Comparison of ENCODE assay signal across 19 cellular contexts in genomic region chr6:43736844-43737243, GRCh38.
"Had no signal": no experiment of that assay in that cellular context is flagged by ENCODE, and none has a peak within 500 bp of the region (broad histone marks: within the 10 kb centered on the region; RNA-seq: fewer than 3 reads in every experiment).

No MANE protein-coding gene starts in this region.

- H3K4me3 ChIP-seq: body of pancreas, gastrocnemius medialis, heart right ventricle had no signal

- H3K27ac Mint-ChIP-seq: activated naive CD8-positive, alpha-beta T cell treated with anti-CD3 and anti-CD28 coated beads for 36 hours; memory B cell; stimulated activated memory B cell treated with anti-CD40 and anti-IgM and Interleukin-4, amounts not matched to agents 10 μg/mL and 1 μg/mL and 100 μg/mL, for 72 hours; T-helper 1 cell treated with Interleukin-12 subunit alpha and Interleukin-12 subunit beta and Interleukin-4 antibody, amounts not matched to agents 30 μg/mL and 1 μg/mL, for 36 hours had no signal

- H3K27me3 ChIP-seq: body of pancreas, gastrocnemius medialis, heart right ventricle had no signal

- H3K9me3 ChIP-seq: body of pancreas, gastrocnemius medialis, neutrophil had no signal

- ATAC-seq: activated CD8-positive, alpha-beta T cell treated with anti-CD3 and anti-CD28 coated beads, Interleukin-2, amount 10 ng/mL, durations not matched to agents 7 days and 5 days; gastrocnemius medialis; left lobe of liver; naive thymus-derived CD8-positive, alpha-beta T cell; stimulated activated memory B cell treated with anti-CD40 and anti-IgM and Interleukin-4, amounts not matched to agents 10 μg/mL and 1 μg/mL and 100 μg/mL, for 72 hours had no signal

- DNase-seq: activated CD4-positive, alpha-beta T cell treated with anti-CD3 and anti-CD28 coated beads for 48 hours; activated CD8-positive, alpha-beta T cell treated with anti-CD3 and anti-CD28 coated beads, Interleukin-2, amount 10 ng/mL, durations not matched to agents 7 days and 5 days; activated naive CD8-positive, alpha-beta T cell treated with anti-CD3 and anti-CD28 coated beads for 36 hours; amygdala; body of pancreas; central memory CD4-positive, alpha-beta T cell; cortex of kidney; effector memory CD4-positive, alpha-beta T cell; gastrocnemius medialis; naive thymus-derived CD8-positive, alpha-beta T cell; stimulated activated CD4-positive, alpha-beta T cell treated with anti-CD3 and anti-CD28 coated beads, Interleukin-2, amount 100 ng/mL, for 48 hours; substantia nigra; trophoblast cell had no signal

- H3K27me3 Mint-ChIP-seq: activated naive CD8-positive, alpha-beta T cell treated with anti-CD3 and anti-CD28 coated beads for 36 hours; stimulated activated memory B cell treated with anti-CD40 and anti-IgM and Interleukin-4, amounts not matched to agents 10 μg/mL and 1 μg/mL and 100 μg/mL, for 72 hours had no signal

- H3K4me3 Mint-ChIP-seq: activated CD8-positive, alpha-beta T cell treated with anti-CD3 and anti-CD28 coated beads, Interleukin-2, amount 10 ng/mL, durations not matched to agents 7 days and 5 days; activated naive CD8-positive, alpha-beta T cell treated with anti-CD3 and anti-CD28 coated beads for 36 hours; memory B cell; naive thymus-derived CD8-positive, alpha-beta T cell; stimulated activated memory B cell treated with anti-CD40 and anti-IgM and Interleukin-4, amounts not matched to agents 10 μg/mL and 1 μg/mL and 100 μg/mL, for 72 hours; T-helper 1 cell treated with Interleukin-12 subunit alpha and Interleukin-12 subunit beta and Interleukin-4 antibody, amounts not matched to agents 30 μg/mL and 1 μg/mL, for 36 hours had no signal

- H3K36me3 ChIP-seq: gastrocnemius medialis, heart right ventricle, neutrophil had no signal

- H3K36me3 Mint-ChIP-seq: memory B cell; naive thymus-derived CD8-positive, alpha-beta T cell had no signal

- H3K27ac ChIP-seq: gastrocnemius medialis, heart right ventricle, neutrophil had no signal

- H3K4me1 ChIP-seq: body of pancreas, gastrocnemius medialis had no signal
